Comparison of ENCODE assay signal across 11 cellular contexts in the genomic region with DNA sequence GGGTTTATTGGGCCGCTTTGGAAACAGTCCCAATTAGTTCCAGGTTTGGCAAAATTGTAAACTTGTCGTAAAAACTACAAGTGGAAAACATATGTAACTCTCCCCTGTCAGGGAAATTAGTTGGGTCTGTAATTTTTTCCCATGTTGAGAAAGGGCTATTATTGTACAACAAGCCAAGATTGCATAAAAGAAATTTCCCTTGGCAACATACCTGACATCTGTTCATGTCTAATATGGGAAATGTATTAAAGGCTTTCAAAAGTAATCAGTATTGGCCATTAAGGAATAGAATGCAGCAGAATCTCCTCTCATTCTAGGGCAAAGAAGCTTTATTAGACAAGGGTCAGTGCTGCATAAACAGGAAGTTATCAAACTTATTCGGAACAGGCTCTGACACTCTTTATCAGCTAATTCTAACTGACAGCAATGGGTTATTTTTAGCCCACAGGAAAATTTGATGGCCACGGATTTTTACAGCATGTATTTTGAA.
DNase-seq lines count a peak whose midpoint lies in the region; ATAC-seq and TF ChIP-seq lines count a peak whose summit lies in the region.
"Had no signal": no experiment of that assay in that cellular context is flagged by ENCODE, and none has a peak within 500 bp of the region (broad histone marks: within the 10 kb centered on the region; RNA-seq: fewer than 3 reads in every experiment).

No MANE protein-coding gene starts in this region.

- H3K27ac Mint-ChIP-seq in mesothelial cell of epicardium, result peak overlapping the region; percentile 69
- H3K27ac Mint-ChIP-seq in activated CD4-positive, alpha-beta T cell treated with anti-CD3 and anti-CD28 coated beads, Interleukin-2, amount 10 ng/mL, durations not matched to agents 7 days and 5 days, result no peak overlapping the region

- CTCF ChIA-PET in activated CD4-positive, alpha-beta T cell treated with anti-CD3 and anti-CD28 coated beads, Interleukin-2, amount 10 ng/mL, durations not matched to agents 7 days and 5 days (lab: Charles Lee), result interaction anchor here (0.9 to 4.9 kb wide), 4 partner anchors 10 to 186 kb away, joined by 3 to 19 read pairs (median 3); no protein-coding TSS in a partner anchor

- H3K27me3 Mint-ChIP-seq in mesothelial cell of epicardium (ENCODE audit: low read depth), result no peaks in the 10 kb centered on the region
- no peaks in the 10 kb centered on the region for H3K27me3 Mint-ChIP-seq in activated CD4-positive, alpha-beta T cell treated with anti-CD3 and anti-CD28 coated beads, Interleukin-2, amount 10 ng/mL, durations not matched to agents 7 days and 5 days

- peak overlapping the region; percentile 92 to 95 for H3K27ac ChIP-seq in breast epithelium

- H3K4me3 ChIP-seq in HFF-Myc (replicated peaks; ENCODE audit: low read depth, low read length) (no peak overlapping the region), breast epithelium (peak overlapping the region in 1 of 3 donors; percentile 66), mucosa of descending colon (no peak overlapping the region)

- TF ChIP-seq CTCF in AG09319 (IDR thresholded peaks at IDR 0.05; ENCODE audit: low read depth, low read length) (no peak), HFF-Myc (IDR thresholded peaks at IDR 0.05; ENCODE audit: low read depth, low read length, missing control alignments) (no peak), breast epithelium (IDR thresholded peaks at IDR 0.05) (no peak), mesothelial cell of epicardium (IDR thresholded peaks at IDR 0.05; ENCODE audit: unreplicated experiment) (no peak), mucosa of descending colon (IDR thresholded peaks at IDR 0.05) (no peak)

- DNase-seq in AG09319 (ENCODE audit: extremely low read depth, low read depth) (peak; percentile 80), HFF-Myc (ENCODE audit: extremely low read depth, low read depth) (peak; percentile 77), breast epithelium (ENCODE audit: low spot score in 2 of 2) (no peak), mesothelial cell of epicardium (ENCODE audit: low spot score in 2 of 2, unreplicated experiment in 2 of 2) (no peak), mucosa of descending colon (no peak)
- DNase-seq in activated CD4-positive, alpha-beta T cell treated with anti-CD3 and anti-CD28 coated beads, Interleukin-2, amount 10 ng/mL, durations not matched to agents 7 days and 5 days, result no peak
- DNase-seq: NCI-H2081, SIG-M5 had no signal

- TF ChIP-seq POLR2A in breast epithelium (IDR thresholded peaks at IDR 0.05), result no peak

- H3K36me3 ChIP-seq in breast epithelium (no peaks in the 10 kb centered on the region), mucosa of descending colon (ENCODE audit: low read depth) (no peaks in the 10 kb centered on the region)

- no peaks in the 10 kb centered on the region for H3K27me3 ChIP-seq in breast epithelium

- peaks cover 40% of the 10 kb centered on the region for H3K4me1 Mint-ChIP-seq in mesothelial cell of epicardium
- peaks cover 91% of the 10 kb centered on the region for H3K4me1 Mint-ChIP-seq in activated CD4-positive, alpha-beta T cell treated with anti-CD3 and anti-CD28 coated beads, Interleukin-2, amount 10 ng/mL, durations not matched to agents 7 days and 5 days

- ATAC-seq in mucosa of descending colon, result no peak
- ATAC-seq in HG03442 (IDR thresholded peaks at IDR 0.05; ENCODE audit: unreplicated experiment), result no peak
- no peak for ATAC-seq in HG02678 (IDR thresholded peaks at IDR 0.05; ENCODE audit: unreplicated experiment)
- ATAC-seq: HCT116 had no signal

- H3K9me3 ChIP-seq in breast epithelium (no peaks in the 10 kb centered on the region), mucosa of descending colon (no peaks in the 10 kb centered on the region)

- intact Hi-C loops in breast epithelium (cut with DNase I; ENCODE audit: low total_unique reads), result no loop called here
- intact Hi-C loops in mucosa of descending colon (cut with DNase I, micrococcal nuclease), result no loop called here

- H3K4me1 ChIP-seq in breast epithelium, result peaks cover 0 to 25% of the 10 kb centered on the region in 2 donors
- H3K4me1 ChIP-seq in mucosa of descending colon (ENCODE audit: low read depth), result peaks cover 39% of the 10 kb centered on the region

- H3K9me3 Mint-ChIP-seq in mesothelial cell of epicardium, result peaks cover 3% of the 10 kb centered on the region
- peaks cover 10% of the 10 kb centered on the region for H3K9me3 Mint-ChIP-seq in activated CD4-positive, alpha-beta T cell treated with anti-CD3 and anti-CD28 coated beads, Interleukin-2, amount 10 ng/mL, durations not matched to agents 7 days and 5 days

- no peak overlapping the region for H3K4me3 Mint-ChIP-seq in mesothelial cell of epicardium
- H3K4me3 Mint-ChIP-seq in activated CD4-positive, alpha-beta T cell treated with anti-CD3 and anti-CD28 coated beads, Interleukin-2, amount 10 ng/mL, durations not matched to agents 7 days and 5 days, result no peak overlapping the region

- POLR2A ChIA-PET in activated CD4-positive, alpha-beta T cell treated with anti-CD3 and anti-CD28 coated beads, Interleukin-2, amount 10 ng/mL, durations not matched to agents 7 days and 5 days (lab: Charles Lee), result no interaction called here

- H3K36me3 Mint-ChIP-seq in mesothelial cell of epicardium, result peaks cover 57% of the 10 kb centered on the region
- peaks cover 96% of the 10 kb centered on the region for H3K36me3 Mint-ChIP-seq in activated CD4-positive, alpha-beta T cell treated with anti-CD3 and anti-CD28 coated beads, Interleukin-2, amount 10 ng/mL, durations not matched to agents 7 days and 5 days (ENCODE audit: low read depth)

Comparison
In these comparisons a context has a peak if more than half of its experiments do, and no peak if none do; other contexts are left out.
1. DNase-seq: peak in AG09319 (single experiment) and HFF-Myc (single experiment); none in breast epithelium (0 of 2), mesothelial cell of epicardium (0 of 2), mucosa of descending colon (0 of 3) and activated CD4-positive, alpha-beta T cell treated with anti-CD3 and anti-CD28 coated beads, Interleukin-2, amount 10 ng/mL, durations not matched to agents 7 days and 5 days (single experiment).